ENCODE assay signal across 1 cellular context in the genomic region with DNA sequence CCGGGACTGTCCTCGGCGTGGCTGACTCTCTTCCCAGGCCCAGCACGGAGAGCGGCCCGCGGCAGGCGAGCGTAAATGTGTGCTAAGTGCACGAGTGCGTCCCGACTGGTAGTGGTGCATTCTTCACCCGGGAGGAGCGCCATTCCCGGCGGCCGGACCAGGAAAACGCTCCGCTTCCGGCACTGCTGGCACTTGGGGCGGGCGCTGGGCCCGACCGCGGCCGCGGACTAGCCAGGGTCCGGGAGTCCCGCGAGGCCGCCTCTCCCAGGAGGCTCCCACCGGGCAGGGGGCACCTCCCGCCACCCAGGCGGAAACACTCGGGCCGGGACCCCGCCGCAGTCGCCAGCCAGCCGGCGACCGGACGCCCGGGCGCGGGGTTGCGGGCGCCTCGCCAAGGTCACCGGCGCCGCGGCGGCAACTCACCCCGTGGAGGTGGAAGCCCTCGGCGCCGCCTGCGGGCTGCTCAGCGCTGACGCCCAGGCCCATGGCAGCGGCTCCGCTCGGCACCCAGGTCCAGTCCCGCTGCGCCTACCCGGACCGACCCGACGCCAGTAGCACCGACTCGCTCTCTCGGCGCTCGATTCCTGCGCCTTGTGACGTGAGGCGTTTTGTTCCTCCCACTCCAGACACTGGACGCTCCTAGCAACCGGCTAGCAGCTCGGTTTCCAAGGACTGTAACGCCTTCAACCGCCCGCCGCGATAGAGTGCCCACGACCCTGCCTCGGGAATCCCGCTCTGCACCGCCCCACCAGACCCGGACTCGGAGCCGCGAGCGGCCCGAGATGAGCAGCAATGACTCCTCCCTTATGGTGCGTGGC.
A peak's percentile ranks its signal among the peaks of the same experiment; 100 is the strongest.
TF ChIP-seq lines count a peak whose summit lies in the region.

Gene GORASP1, minus strand, starts transcription at position 572 of the 818 bp plus-strand sequence. Its CDS starts 86 bp downstream, at position 486.
A gene with protein sequence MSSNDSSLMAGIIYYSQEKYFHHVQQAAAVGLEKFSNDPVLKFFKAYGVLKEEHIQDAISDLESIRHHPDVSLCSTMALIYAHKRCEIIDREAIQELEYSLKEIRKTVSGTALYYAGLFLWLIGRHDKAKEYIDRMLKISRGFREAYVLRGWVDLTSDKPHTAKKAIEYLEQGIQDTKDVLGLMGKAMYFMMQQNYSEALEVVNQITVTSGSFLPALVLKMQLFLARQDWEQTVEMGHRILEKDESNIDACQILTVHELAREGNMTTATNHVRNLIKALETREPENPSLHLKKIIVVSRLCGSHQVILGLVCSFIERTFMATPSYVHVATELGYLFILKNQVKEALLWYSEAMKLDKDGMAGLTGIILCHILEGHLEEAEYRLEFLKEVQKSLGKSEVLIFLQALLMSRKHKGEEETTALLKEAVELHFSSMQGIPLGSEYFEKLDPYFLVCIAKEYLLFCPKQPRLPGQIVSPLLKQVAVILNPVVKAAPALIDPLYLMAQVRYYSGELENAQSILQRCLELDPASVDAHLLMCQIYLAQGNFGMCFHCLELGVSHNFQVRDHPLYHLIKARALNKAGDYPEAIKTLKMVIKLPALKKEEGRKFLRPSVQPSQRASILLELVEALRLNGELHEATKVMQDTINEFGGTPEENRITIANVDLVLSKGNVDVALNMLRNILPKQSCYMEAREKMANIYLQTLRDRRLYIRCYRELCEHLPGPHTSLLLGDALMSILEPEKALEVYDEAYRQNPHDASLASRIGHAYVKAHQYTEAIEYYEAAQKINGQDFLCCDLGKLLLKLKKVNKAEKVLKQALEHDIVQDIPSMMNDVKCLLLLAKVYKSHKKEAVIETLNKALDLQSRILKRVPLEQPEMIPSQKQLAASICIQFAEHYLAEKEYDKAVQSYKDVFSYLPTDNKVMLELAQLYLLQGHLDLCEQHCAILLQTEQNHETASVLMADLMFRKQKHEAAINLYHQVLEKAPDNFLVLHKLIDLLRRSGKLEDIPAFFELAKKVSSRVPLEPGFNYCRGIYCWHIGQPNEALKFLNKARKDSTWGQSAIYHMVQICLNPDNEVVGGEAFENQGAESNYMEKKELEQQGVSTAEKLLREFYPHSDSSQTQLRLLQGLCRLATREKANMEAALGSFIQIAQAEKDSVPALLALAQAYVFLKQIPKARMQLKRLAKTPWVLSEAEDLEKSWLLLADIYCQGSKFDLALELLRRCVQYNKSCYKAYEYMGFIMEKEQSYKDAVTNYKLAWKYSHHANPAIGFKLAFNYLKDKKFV (N-terminal part only) (plus strand): TSS at position 625 of the 818 bp plus-strand sequence. CDS start 158 bp downstream, at position 783.

TF ChIP-seq in IMR-90, 13 proteins besides CTCF, POLR2A, EP300 and RAD21:
- TF ChIP-seq MXI1 (IDR thresholded peaks at IDR 0.05; ENCODE audit: borderline replicate concordance, low read depth, low read length), result peak; percentile 73; the same call in 1 of the 2 replicates
- no peak for TF ChIP-seq BHLHE40 (IDR thresholded peaks at IDR 0.05; ENCODE audit: low read depth, low read length)
- peak; percentile 30; the same call in 1 of the 2 replicates for TF ChIP-seq MAZ (IDR thresholded peaks at IDR 0.05; ENCODE audit: borderline replicate concordance, low read depth, low read length)
